ENCODE assay signal across 8 cellular contexts in the genomic region with DNA sequence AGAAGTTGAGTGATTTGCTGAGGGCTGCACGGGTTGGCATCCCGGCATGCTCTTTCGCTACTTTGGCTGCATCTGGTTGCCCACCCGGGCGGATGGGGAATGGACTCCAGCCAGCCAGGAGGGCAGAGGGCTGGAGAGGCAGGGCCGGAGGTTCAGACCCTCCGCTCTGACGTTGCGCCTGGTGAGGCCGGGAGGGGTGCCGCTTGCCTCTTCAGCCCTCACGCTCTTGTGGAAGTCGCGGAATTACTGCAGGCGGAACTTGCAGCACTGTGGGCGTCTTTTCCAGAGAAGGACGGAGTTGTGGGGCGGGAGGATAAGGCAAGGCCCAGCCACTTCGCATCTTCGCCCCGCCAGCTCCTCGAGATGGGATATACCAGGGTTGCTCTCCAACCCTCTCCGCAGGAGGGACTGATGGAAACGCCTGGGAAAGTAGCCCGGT. TPM values are rescaled to one million over a fixed set of nuclear protein-coding genes. Genes with fewer than 3 reads are reported as not detected.
DNase-seq lines count a peak whose midpoint lies in the region; ATAC-seq, FAIRE-seq and TF ChIP-seq lines count a peak whose summit lies in the region.

No MANE protein-coding gene starts in this region.

- ATAC-seq in GM18508 (IDR thresholded peaks at IDR 0.05; ENCODE audit: insufficient read depth, unreplicated experiment): peak; percentile 7
- peak; percentile 29 for ATAC-seq in HG02759 (IDR thresholded peaks at IDR 0.05; ENCODE audit: unreplicated experiment)
- ATAC-seq in SK-N-SH treated with all-trans-retinoic acid at 6 μM for 48 hours: peak; percentile 48
- peak; percentile 3 to 40 (median 9) for ATAC-seq in pancreas

- H3K36me3 ChIP-seq in pancreas: peaks cover 0 to 3% (median 0%) of the 10 kb centered on the region in 3 donors

- H3K27ac ChIP-seq in pancreas: peak overlapping the region; percentile 58 to 77 (median 69)

- intact Hi-C loops in pancreas (cut with DNase I): no loop called here

- H3K27me3 ChIP-seq in pancreas: no peaks in the 10 kb centered on the region

- no peaks in the 10 kb centered on the region for H3K9me3 ChIP-seq in pancreas

- no peak for FAIRE-seq in pancreas (lab: Jason Lieb, UNC)

- peaks cover 3 to 14% (median 4%) of the 10 kb centered on the region in 3 donors for H3K4me1 ChIP-seq in pancreas

- no peak for TF ChIP-seq CTCF in fibroblast of mammary gland (conservative IDR thresholded peaks at IDR 0.05; ENCODE audit: control insufficient read depth, insufficient read depth, low read depth, low read length)
- TF ChIP-seq CTCF in pancreas (IDR thresholded peaks at IDR 0.05): no peak

- DNase-seq in fibroblast of mammary gland (ENCODE audit: low read depth) (peak; percentile 45), pancreas (peak in 1 of 6 donors; percentile 71), NCI-H2171 (lab: John Stamatoyannopoulos, UW) (no peak), globus pallidus (ENCODE audit: low spot score) (no peak)
- DNase-seq in stimulated activated naive CD4-positive, alpha-beta T cell (lab: John Stamatoyannopoulos, UW): no peak

- H3K4me3 ChIP-seq in fibroblast of mammary gland (ENCODE audit: control insufficient read depth, low read depth, low read length): peak overlapping the region; percentile 86
- H3K4me3 ChIP-seq in pancreas: peak overlapping the region; percentile 59 to 76 (median 66)

- WGBS in pancreas, 2 donors: 2 to 4% methylated on average over 25 of the region's 25 CpGs

TF ChIP-seq in SK-N-SH treated with all-trans-retinoic acid at 6 μM for 48 hours, 23 proteins besides CTCF, POLR2A, EP300 and RAD21:
- TF ChIP-seq PATZ1 (CRISPR knock-in tag; IDR thresholded peaks at IDR 0.05; ENCODE audit: borderline replicate concordance): no peak
- no peak for TF ChIP-seq TOX (CRISPR knock-in tag; IDR thresholded peaks at IDR 0.05; ENCODE audit: borderline replicate concordance)
- TF ChIP-seq PPARA (CRISPR knock-in tag; IDR thresholded peaks at IDR 0.05; ENCODE audit: borderline replicate concordance): no peak
- TF ChIP-seq, protein P1, sequence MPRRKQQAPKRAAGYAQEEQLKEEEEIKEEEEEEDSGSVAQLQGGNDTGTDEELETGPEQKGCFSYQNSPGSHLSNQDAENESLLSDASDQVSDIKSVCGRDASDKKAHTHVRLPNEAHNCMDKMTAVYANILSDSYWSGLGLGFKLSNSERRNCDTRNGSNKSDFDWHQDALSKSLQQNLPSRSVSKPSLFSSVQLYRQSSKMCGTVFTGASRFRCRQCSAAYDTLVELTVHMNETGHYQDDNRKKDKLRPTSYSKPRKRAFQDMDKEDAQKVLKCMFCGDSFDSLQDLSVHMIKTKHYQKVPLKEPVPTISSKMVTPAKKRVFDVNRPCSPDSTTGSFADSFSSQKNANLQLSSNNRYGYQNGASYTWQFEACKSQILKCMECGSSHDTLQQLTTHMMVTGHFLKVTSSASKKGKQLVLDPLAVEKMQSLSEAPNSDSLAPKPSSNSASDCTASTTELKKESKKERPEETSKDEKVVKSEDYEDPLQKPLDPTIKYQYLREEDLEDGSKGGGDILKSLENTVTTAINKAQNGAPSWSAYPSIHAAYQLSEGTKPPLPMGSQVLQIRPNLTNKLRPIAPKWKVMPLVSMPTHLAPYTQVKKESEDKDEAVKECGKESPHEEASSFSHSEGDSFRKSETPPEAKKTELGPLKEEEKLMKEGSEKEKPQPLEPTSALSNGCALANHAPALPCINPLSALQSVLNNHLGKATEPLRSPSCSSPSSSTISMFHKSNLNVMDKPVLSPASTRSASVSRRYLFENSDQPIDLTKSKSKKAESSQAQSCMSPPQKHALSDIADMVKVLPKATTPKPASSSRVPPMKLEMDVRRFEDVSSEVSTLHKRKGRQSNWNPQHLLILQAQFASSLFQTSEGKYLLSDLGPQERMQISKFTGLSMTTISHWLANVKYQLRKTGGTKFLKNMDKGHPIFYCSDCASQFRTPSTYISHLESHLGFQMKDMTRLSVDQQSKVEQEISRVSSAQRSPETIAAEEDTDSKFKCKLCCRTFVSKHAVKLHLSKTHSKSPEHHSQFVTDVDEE (CRISPR knock-in tag; IDR thresholded peaks at IDR 0.05): no peak
- no peak for TF ChIP-seq ZFP3 (CRISPR knock-in tag; IDR thresholded peaks at IDR 0.05)
- TF ChIP-seq GLIS3 (CRISPR knock-in tag; IDR thresholded peaks at IDR 0.05): no peak
- TF ChIP-seq TCF4 (CRISPR knock-in tag; IDR thresholded peaks at IDR 0.05; ENCODE audit: borderline replicate concordance): no peak
- no peak for TF ChIP-seq CSDC2 (CRISPR knock-in tag; IDR thresholded peaks at IDR 0.05)
- no peak for TF ChIP-seq ZNF565 (CRISPR knock-in tag; conservative IDR thresholded peaks at IDR 0.05; ENCODE audit: low read depth)
- TF ChIP-seq SNAI2 (CRISPR knock-in tag; IDR thresholded peaks at IDR 0.05): no peak
- no peak for TF ChIP-seq ZFP30 (CRISPR knock-in tag; IDR thresholded peaks at IDR 0.05)
- no peak for TF ChIP-seq ISL1 (CRISPR knock-in tag; IDR thresholded peaks at IDR 0.05)
- no peak for TF ChIP-seq ZNF8 (CRISPR knock-in tag; IDR thresholded peaks at IDR 0.05)
- TF ChIP-seq ESRRG (CRISPR knock-in tag; IDR thresholded peaks at IDR 0.05): no peak
- no peak for TF ChIP-seq RARB (CRISPR knock-in tag; IDR thresholded peaks at IDR 0.05)
- no peak for TF ChIP-seq ZNF70 (CRISPR knock-in tag; IDR thresholded peaks at IDR 0.05)
- TF ChIP-seq, protein P2, sequence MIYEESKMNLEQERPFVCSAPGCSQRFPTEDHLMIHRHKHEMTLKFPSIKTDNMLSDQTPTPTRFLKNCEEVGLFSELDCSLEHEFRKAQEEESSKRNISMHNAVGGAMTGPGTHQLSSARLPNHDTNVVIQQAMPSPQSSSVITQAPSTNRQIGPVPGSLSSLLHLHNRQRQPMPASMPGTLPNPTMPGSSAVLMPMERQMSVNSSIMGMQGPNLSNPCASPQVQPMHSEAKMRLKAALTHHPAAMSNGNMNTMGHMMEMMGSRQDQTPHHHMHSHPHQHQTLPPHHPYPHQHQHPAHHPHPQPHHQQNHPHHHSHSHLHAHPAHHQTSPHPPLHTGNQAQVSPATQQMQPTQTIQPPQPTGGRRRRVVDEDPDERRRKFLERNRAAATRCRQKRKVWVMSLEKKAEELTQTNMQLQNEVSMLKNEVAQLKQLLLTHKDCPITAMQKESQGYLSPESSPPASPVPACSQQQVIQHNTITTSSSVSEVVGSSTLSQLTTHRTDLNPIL (CRISPR knock-in tag; IDR thresholded peaks at IDR 0.05; ENCODE audit: low read depth): no peak
- TF ChIP-seq POU6F1 (CRISPR knock-in tag; IDR thresholded peaks at IDR 0.05; ENCODE audit: borderline replicate concordance, low read depth): no peak
- no peak for TF ChIP-seq ARNTL (CRISPR knock-in tag; IDR thresholded peaks at IDR 0.05; ENCODE audit: borderline replicate concordance, low read depth)

RNA-seq across cellular contexts. Expression of gene RTEL1, which starts 0.7 kb away (rescaled TPM):
- 10 to 100 TPM; 10.5 to 19.2 (median 13.9) TPM for total RNA-seq in pancreas
- 10 to 100 TPM; 28.4 to 36.6 TPM for polyA plus RNA-seq in pancreas

RNA-seq across cellular contexts. Expression of gene STMN3, which starts 5.5 kb away (rescaled TPM):
- 10 to 100 TPM in 2 of 6 donors, 1 to 10 TPM in 4; 4.4 to 13.1 (median 7.9) TPM for total RNA-seq in pancreas
- 10 to 100 TPM; 17.4 to 37.8 TPM for polyA plus RNA-seq in pancreas

RNA-seq across cellular contexts. Expression of gene GMEB2, which starts 31.9 kb away (rescaled TPM):
- total RNA-seq in pancreas: 1 to 10 TPM; 4.1 to 8.2 (median 5.2) TPM
- polyA plus RNA-seq in pancreas: 10 to 100 TPM in 1 of 2 donors, 1 to 10 TPM in 1; 8.8 to 10.4 TPM

RNA-seq across cellular contexts. Expression of gene TNFRSF6B, which starts 37.7 kb away (rescaled TPM):
- 1 to 10 TPM in 4 of 6 donors, under 1 TPM in 2; 0.31 to 2.7 (median 1.7) TPM for total RNA-seq in pancreas
- 10 to 100 TPM; 14.0 to 31.0 TPM for polyA plus RNA-seq in pancreas

RNA-seq across cellular contexts. Expression of gene ARFRP1, which starts 49.0 kb away (rescaled TPM):
- 10 to 100 TPM; 13.9 to 27.0 (median 18.9) TPM for total RNA-seq in pancreas
- 10 to 100 TPM; 45.1 to 47.7 TPM for polyA plus RNA-seq in pancreas
